Comparison of ENCODE assay signal across 1 cellular context in genomic region chr5:555058-555623, GRCh38.
TF ChIP-seq lines count a peak whose summit lies in the region.

No MANE protein-coding gene starts in this region.

TF ChIP-seq in HepG2, 621 proteins besides CTCF, POLR2A, EP300 and RAD21:
- TF ChIP-seq ELF3 (CRISPR knock-in tag; IDR thresholded peaks at IDR 0.05), result no peak
- TF ChIP-seq HNRNPL (IDR thresholded peaks at IDR 0.05; ENCODE audit: low read depth, low read length), result 0 out of 2 replicates have a peak, but pooled peaks have one; percentile 46
